ENCODE assay signal across 30 cellular contexts in genomic region chr18:2920027-2920426, GRCh38.
DNase-seq lines count a peak whose midpoint lies in the region; ATAC-seq and TF ChIP-seq lines count a peak whose summit lies in the region.
"Had no signal": no experiment of that assay in that cellular context is flagged by ENCODE, and none has a peak within 500 bp of the region (broad histone marks: within the 10 kb centered on the region; RNA-seq: fewer than 3 reads in every experiment).

No MANE protein-coding gene starts in this region.

- peaks cover 100% of the 10 kb centered on the region for H3K36me3 Mint-ChIP-seq in activated T-helper 17 cell treated with anti-CD3 and anti-CD28 coated beads, Interleukin-2, amount 50 U/mL, for 72 hours (ENCODE audit: low read depth)

- H3K27me3 ChIP-seq in BLaER1 (no peaks in the 10 kb centered on the region), parathyroid adenoma (ENCODE audit: control insufficient read depth, insufficient read depth, low read length) (no peaks in the 10 kb centered on the region), smooth muscle cell (ENCODE audit: low read depth) (no peaks in the 10 kb centered on the region)
- H3K27me3 ChIP-seq: esophagus squamous epithelium, hepatocyte, tibial nerve had no signal

- peaks cover 2% of the 10 kb centered on the region for H3K79me2 ChIP-seq in parathyroid adenoma
- H3K79me2 ChIP-seq in smooth muscle cell (ENCODE audit: low read depth): no peaks in the 10 kb centered on the region
- H3K79me2 ChIP-seq: hepatocyte had no signal

- TF ChIP-seq CTCF in parathyroid adenoma (IDR thresholded peaks at IDR 0.05): no peak
- TF ChIP-seq CTCF in smooth muscle cell (IDR thresholded peaks at IDR 0.05; ENCODE audit: borderline replicate concordance, insufficient read depth, poor library complexity, severe bottlenecking): no peak

- peak overlapping the region; percentile 35; the same call in 1 of the 2 replicates for H3K9ac ChIP-seq in BLaER1
- H3K9ac ChIP-seq in parathyroid adenoma: peak overlapping the region; percentile 13
- H3K9ac ChIP-seq in smooth muscle cell (ENCODE audit: low read depth): no peak overlapping the region

- H3K4me1 ChIP-seq in BLaER1: peaks cover 65% of the 10 kb centered on the region
- H3K4me1 ChIP-seq in parathyroid adenoma: peaks cover 79% of the 10 kb centered on the region
- H3K4me1 ChIP-seq in smooth muscle cell (ENCODE audit: low read depth): no peaks in the 10 kb centered on the region

- H3K9me3 Mint-ChIP-seq in activated T-helper 17 cell treated with anti-CD3 and anti-CD28 coated beads, Interleukin-2, amount 50 U/mL, for 72 hours: no peaks in the 10 kb centered on the region
- H3K9me3 Mint-ChIP-seq: activated T-cell treated with anti-CD3 and anti-CD28 coated beads, Interleukin-2, amount 50 U/mL, for 4 hours; brain; endodermal cell; GM23338; immature natural killer cell; naive B cell; stimulated activated naive CD8-positive, alpha-beta T cell treated with anti-CD3 and anti-CD28 coated beads, Interleukin-15, Interleukin-2, amounts not matched to agents 100 ng/mL and 50 ng/mL, for 24 hours had no signal

- no peaks in the 10 kb centered on the region for H3K27me3 Mint-ChIP-seq in activated T-helper 17 cell treated with anti-CD3 and anti-CD28 coated beads, Interleukin-2, amount 50 U/mL, for 72 hours
- H3K27me3 Mint-ChIP-seq: naive B cell; stimulated activated naive CD8-positive, alpha-beta T cell treated with anti-CD3 and anti-CD28 coated beads, Interleukin-15, Interleukin-2, amounts not matched to agents 100 ng/mL and 50 ng/mL, for 24 hours had no signal

- H3K36me3 ChIP-seq in BLaER1: peaks cover 75% of the 10 kb centered on the region
- H3K36me3 ChIP-seq in parathyroid adenoma (ENCODE audit: control insufficient read depth, insufficient read depth, low read length): no peaks in the 10 kb centered on the region
- peaks cover 5% of the 10 kb centered on the region for H3K36me3 ChIP-seq in smooth muscle cell (ENCODE audit: low read depth)

- H3K4me2 ChIP-seq in BLaER1 (peak overlapping the region; percentile 41), parathyroid adenoma (ENCODE audit: low read length) (no peak overlapping the region), smooth muscle cell (no peak overlapping the region)
- H3K4me2 ChIP-seq: GM23338, hepatocyte had no signal

- no peak overlapping the region for H2AFZ ChIP-seq in parathyroid adenoma
- no peak overlapping the region for H2AFZ ChIP-seq in smooth muscle cell (ENCODE audit: low read depth)
- H2AFZ ChIP-seq: GM23338, hepatocyte had no signal

- H3K4me3 ChIP-seq in BLaER1 (no peak overlapping the region), parathyroid adenoma (ENCODE audit: low read depth, low read length) (no peak overlapping the region), smooth muscle cell (no peak overlapping the region)
- H3K4me3 ChIP-seq: esophagus squamous epithelium, GM23338, hepatocyte, tibial nerve had no signal

- peak; percentile 48 for DNase-seq in activated CD8-positive, alpha-beta memory T cell treated with anti-CD3 and anti-CD28 coated beads, Interleukin-2, amount 50 U/mL, for 48 hours
- DNase-seq in activated CD8-positive, alpha-beta memory T cell treated with anti-CD3 and anti-CD28 coated beads for 24 hours: no peak
- no peak for DNase-seq in HPDE6-E6E7 (ENCODE audit: extremely low spot score)
- no peak for DNase-seq in smooth muscle cell (lab: John Stamatoyannopoulos, UW; ENCODE audit: unreplicated experiment)
- DNase-seq in DMS53 treated with DMSO at 0.1 percent for 48 hours (lab: John Stamatoyannopoulos, UW; ENCODE audit: unreplicated experiment): no peak
- DNase-seq: activated CD4-positive, alpha-beta T cell treated with anti-CD3 and anti-CD28 coated beads, Interleukin-2, amount 50 U/mL, for 4 hours; activated T-cell treated with anti-CD3 and anti-CD28 coated beads, Interleukin-2, amount 50 U/mL, for 4 hours; COR-L47; DMS79 treated with DMSO at 0.1 percent for 48 hours; endodermal cell; esophagus squamous epithelium; immature natural killer cell; left ventricle myocardium superior; naive B cell; NCI-H1436; NCI-H2107; NCI-H446; NCI-H82; right cardiac atrium; stimulated activated CD4-positive, alpha-beta T cell treated with anti-CD3 and anti-CD28 coated beads, Interleukin-4, amount 100 ng/mL, for 4 hours; WERI-Rb-1 had no signal

- H3K4me1 Mint-ChIP-seq in activated T-helper 17 cell treated with anti-CD3 and anti-CD28 coated beads, Interleukin-2, amount 50 U/mL, for 72 hours: peaks cover 8% of the 10 kb centered on the region

- no peak for ATAC-seq in activated T-helper 17 cell treated with anti-CD3 and anti-CD28 coated beads, Interleukin-2, amount 50 U/mL, for 72 hours (replicated peaks)
- ATAC-seq: activated T-cell treated with anti-CD3 and anti-CD28 coated beads, Interleukin-2, amount 50 U/mL, for 4 hours; GM23338; left ventricle myocardium superior; right cardiac atrium; SK-N-SH treated with all-trans-retinoic acid at 6 μM for 48 hours had no signal

- H4K20me1 ChIP-seq in BLaER1: no peaks in the 10 kb centered on the region
- H4K20me1 ChIP-seq in smooth muscle cell (ENCODE audit: low read depth): peaks cover 6% of the 10 kb centered on the region

- H3K27ac Mint-ChIP-seq in activated T-helper 17 cell treated with anti-CD3 and anti-CD28 coated beads, Interleukin-2, amount 50 U/mL, for 72 hours: peak overlapping the region; percentile 76
- H3K27ac Mint-ChIP-seq: endodermal cell, GM23338 had no signal

- H3K9me3 ChIP-seq in BLaER1 (no peaks in the 10 kb centered on the region), parathyroid adenoma (ENCODE audit: control insufficient read depth, low read length) (no peaks in the 10 kb centered on the region), smooth muscle cell (replicated peaks; ENCODE audit: low read depth) (no peaks in the 10 kb centered on the region)
- H3K9me3 ChIP-seq: esophagus squamous epithelium, tibial nerve had no signal

- no peak overlapping the region for H3K4me3 Mint-ChIP-seq in activated T-helper 17 cell treated with anti-CD3 and anti-CD28 coated beads, Interleukin-2, amount 50 U/mL, for 72 hours
- H3K4me3 Mint-ChIP-seq: activated T-cell treated with anti-CD3 and anti-CD28 coated beads, Interleukin-2, amount 50 U/mL, for 4 hours; brain; endodermal cell; GM23338; immature natural killer cell; stimulated activated naive CD8-positive, alpha-beta T cell treated with anti-CD3 and anti-CD28 coated beads, Interleukin-15, Interleukin-2, amounts not matched to agents 100 ng/mL and 50 ng/mL, for 24 hours had no signal

- WGBS in smooth muscle cell (ENCODE audit: low lambda C conversion rate): 91% methylated on average over 11 of the region's 11 CpGs

- peak overlapping the region; percentile 85 for H3K27ac ChIP-seq in BLaER1
- H3K27ac ChIP-seq in parathyroid adenoma: peak overlapping the region; percentile 99
- H3K27ac ChIP-seq in smooth muscle cell (ENCODE audit: low read depth): no peak overlapping the region
- H3K27ac ChIP-seq: esophagus squamous epithelium, hepatocyte, tibial nerve, WERI-Rb-1 had no signal

- no peaks in the 10 kb centered on the region for H3F3A ChIP-seq in smooth muscle cell (ENCODE audit: low read depth)
